12 cellular contexts compared by ENCODE assay signal in the genomic region with DNA sequence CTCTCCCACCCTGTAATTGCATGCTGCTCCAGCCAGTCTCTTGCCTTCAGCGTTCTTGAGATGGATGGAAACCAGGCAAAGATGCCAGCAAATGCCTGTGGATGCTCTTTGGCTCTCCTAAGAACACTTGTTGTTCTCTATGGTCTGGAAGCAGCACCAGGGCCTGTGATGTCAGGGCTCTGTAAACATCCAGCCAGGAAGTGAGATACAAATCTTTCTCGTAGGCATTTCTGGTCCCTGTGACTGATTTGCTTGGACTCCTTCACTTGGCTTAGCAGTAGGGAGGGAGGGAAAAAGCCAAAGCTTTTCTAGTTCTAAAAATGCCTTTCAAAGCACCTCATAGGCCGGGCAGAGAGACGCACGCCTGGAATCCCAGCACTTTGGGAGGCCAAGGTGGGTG.
DNase-seq lines count a peak whose midpoint lies in the region; ATAC-seq, FAIRE-seq and TF ChIP-seq lines count a peak whose summit lies in the region.
"Had no signal": no experiment of that assay in that cellular context is flagged by ENCODE, and none has a peak within 500 bp of the region (broad histone marks: within the 10 kb centered on the region; RNA-seq: fewer than 3 reads in every experiment).

No MANE protein-coding gene starts in this region.

- H3K9me3 ChIP-seq in astrocyte (ENCODE audit: insufficient read depth, low read depth, low read length): no peaks in the 10 kb centered on the region

- no peaks in the 10 kb centered on the region for H3K79me2 ChIP-seq in astrocyte (ENCODE audit: insufficient read depth, low read length)

- H3K4me1 ChIP-seq in astrocyte (ENCODE audit: insufficient read depth, low read length): peaks cover 9% of the 10 kb centered on the region

- peaks cover 1% of the 10 kb centered on the region for H3K27me3 Mint-ChIP-seq in astrocyte (ENCODE audit: low read depth, unreplicated experiment)

- H3K4me1 Mint-ChIP-seq in astrocyte (ENCODE audit: low read depth, unreplicated experiment): peaks cover 19% of the 10 kb centered on the region

- H3K9ac ChIP-seq in astrocyte (ENCODE audit: low read length): no peak overlapping the region

- no peaks in the 10 kb centered on the region for H3K27me3 ChIP-seq in astrocyte (ENCODE audit: insufficient read depth, low read length)

- ATAC-seq in left ventricle myocardium superior (peak; percentile 69), HG03469 (IDR thresholded peaks at IDR 0.05; ENCODE audit: unreplicated experiment) (no peak)

- TF ChIP-seq CTCF in astrocyte (IDR thresholded peaks at IDR 0.05; ENCODE audit: insufficient read depth, low read depth, low read length) (no peak), retinal pigment epithelial cell (conservative IDR thresholded peaks at IDR 0.05; ENCODE audit: low read depth, low read length) (no peak)

- no peak for FAIRE-seq in astrocyte (lab: Jason Lieb, UNC)

- intact Hi-C loops in left ventricle myocardium superior (cut with micrococcal nuclease): loop anchor here (10.0 kb wide), 1 partner anchor 558 kb away; no protein-coding TSS in a partner anchor

- no peak overlapping the region for H3K27ac ChIP-seq in astrocyte (ENCODE audit: low read depth, low read length)

- no peak overlapping the region for H3K4me3 Mint-ChIP-seq in astrocyte (ENCODE audit: unreplicated experiment)
- H3K4me3 Mint-ChIP-seq: neural crest cell had no signal

- H3K36me3 Mint-ChIP-seq in astrocyte (ENCODE audit: low read depth, unreplicated experiment): no peaks in the 10 kb centered on the region

- H2AFZ ChIP-seq in astrocyte (ENCODE audit: low read depth, low read length): no peak overlapping the region

- H3K27ac Mint-ChIP-seq in astrocyte (ENCODE audit: unreplicated experiment): peak overlapping the region; percentile 43

- no peak overlapping the region for H3K4me2 ChIP-seq in astrocyte (ENCODE audit: low read length)

- no peaks in the 10 kb centered on the region for H3K9me3 Mint-ChIP-seq in astrocyte (ENCODE audit: unreplicated experiment)
- H3K9me3 Mint-ChIP-seq: neural crest cell had no signal

- H3K4me3 ChIP-seq in astrocyte (ENCODE audit: insufficient read depth, low read depth, low read length) (no peak overlapping the region), retinal pigment epithelial cell (ENCODE audit: low read length) (no peak overlapping the region)
- H3K4me3 ChIP-seq: MG63 had no signal

- DNase-seq in GM03348 (ENCODE audit: low spot score) (peak; percentile 68), astrocyte (ENCODE audit: low read depth) (peak; percentile 90), left ventricle myocardium superior (no peak), retinal pigment epithelial cell (ENCODE audit: low read depth) (peak; percentile 34), kidney glomerular epithelial cell (lab: John Stamatoyannopoulos, UW) (no peak), putamen (ENCODE audit: low spot score) (no peak)
- no peak for DNase-seq in stimulated activated CD4-positive, alpha-beta T cell treated with anti-CD3 and anti-CD28 coated beads, Interleukin-2, amount 100 ng/mL, for 48 hours
- DNase-seq: caudate nucleus, MG63, NCI-H510A treated with DMSO at 0.1 percent for 48 hours had no signal

- H4K20me1 ChIP-seq in astrocyte (ENCODE audit: insufficient read depth, low read length): no peaks in the 10 kb centered on the region

- H3K36me3 ChIP-seq in astrocyte (ENCODE audit: insufficient read depth, low read length): no peaks in the 10 kb centered on the region
- H3K36me3 ChIP-seq: MG63 had no signal

Comparison
In these comparisons a context has a peak if more than half of its experiments do, and no peak if none do; other contexts are left out.
1. DNase-seq: peak in GM03348 (single experiment), astrocyte (single experiment) and retinal pigment epithelial cell (single experiment); none in left ventricle myocardium superior (single experiment), kidney glomerular epithelial cell (single experiment), putamen (single experiment) and stimulated activated CD4-positive, alpha-beta T cell treated with anti-CD3 and anti-CD28 coated beads, Interleukin-2, amount 100 ng/mL, for 48 hours (0 of 2).